ENCODE assay signal across 21 cellular contexts in genomic region chr2:10757814-10758286, GRCh38. TPM values are rescaled to one million over a fixed set of nuclear protein-coding genes. Genes with fewer than 3 reads are reported as not detected.
"Had no signal": no experiment of that assay in that cellular context is flagged by ENCODE, and none has a peak within 500 bp of the region (broad histone marks: within the 10 kb centered on the region; RNA-seq: fewer than 3 reads in every experiment).

No MANE protein-coding gene starts in this region.

- FAIRE-seq: astrocyte had no signal

- DNase-seq: activated CD4-positive, alpha-beta memory T cell treated with anti-CD3 and anti-CD28 coated beads for 36 hours; activated CD4-positive, alpha-beta T cell treated with anti-CD3 and anti-CD28 coated beads, Interleukin-2, amount 10 ng/mL, durations not matched to agents 7 days and 5 days; activated CD4-positive, CD25-positive, alpha-beta regulatory T cell; activated CD8-positive, alpha-beta memory T cell treated with anti-CD3 and anti-CD28 coated beads for 24 hours; activated effector memory CD4-positive, alpha-beta T cell treated with anti-CD3 and anti-CD28 coated beads, Interleukin-2, amount 50 U/mL, for 16 hours; activated naive CD4-positive, alpha-beta T cell treated with anti-CD3 and anti-CD28 coated beads for 36 hours; activated T-cell treated with anti-CD3 and anti-CD28 coated beads, Interleukin-2, amount 50 U/mL, for 4 hours; amygdala; caudate nucleus; KG1; NCI-H1092; NCI-H1417; NCI-H2107; NCI-H345; NCI-H510A treated with DMSO at 0.1 percent for 48 hours; PC-9; T-helper 17 cell; T-helper 9 cell had no signal

- H3K4me3 ChIP-seq: PC-9 had no signal

- H3K27ac ChIP-seq: PC-9 had no signal

- ATAC-seq: activated T-cell treated with anti-CD3 and anti-CD28 coated beads, Interleukin-2, amount 50 U/mL, for 4 hours; T-helper 17 cell had no signal

- H3K4me2 ChIP-seq: PC-9 had no signal

- H2AFZ ChIP-seq: PC-9 had no signal

RNA-seq across cellular contexts. Expression of gene ATP6V1C2, which starts 36.4 kb away (rescaled TPM):
- total RNA-seq: activated CD4-positive, alpha-beta memory T cell treated with anti-CD3 and anti-CD28 coated beads for 36 hours; activated CD4-positive, alpha-beta T cell treated with anti-CD3 and anti-CD28 coated beads, Interleukin-2, amount 10 ng/mL, durations not matched to agents 7 days and 5 days; activated naive CD4-positive, alpha-beta T cell treated with anti-CD3 and anti-CD28 coated beads for 36 hours; LHCN-M2; M059J; PC-9; T-helper 17 cell had no signal
